ENCODE assay signal across 7 cellular contexts in genomic region chr13:108214511-108215383, GRCh38. TPM values are rescaled to one million over a fixed set of nuclear protein-coding genes. Genes with fewer than 3 reads are reported as not detected.
DNase-seq lines count a peak whose midpoint lies in the region; ATAC-seq and TF ChIP-seq lines count a peak whose summit lies in the region.

No MANE protein-coding gene starts in this region.

- DNase-seq in GM23338 (ENCODE audit: low spot score) (peak; percentile 60), RPMI8226 (no peak), dedifferentiated amniotic fluid mesenchymal stem cell (ENCODE audit: extremely low spot score) (no peak)
- no peak for DNase-seq in stimulated activated CD4-positive, alpha-beta T cell treated with anti-CD3 and anti-CD28 coated beads, Interleukin-2, amount 100 ng/mL, for 48 hours

- H3F3A ChIP-seq in GM23338 (replicated peaks; ENCODE audit: low read depth), result 0 out of 2 replicates have a peak, but pooled peaks cover 3% of the 10 kb centered on the region
- H3F3A ChIP-seq in OCI-LY1 (ENCODE audit: insufficient read depth, low read length), result 0 out of 2 replicates have a peak, but pooled peaks cover 11% of the 10 kb centered on the region

- H3K27ac ChIP-seq in GM23338 (ENCODE audit: low read depth) (no peak overlapping the region), OCI-LY1 (ENCODE audit: low read depth, low read length, poor library complexity, severe bottlenecking) (peak overlapping the region; percentile 77), ectodermal cell (ENCODE audit: insufficient read depth, low read depth, low read length, poor library complexity, severe bottlenecking) (no peak overlapping the region), mucosa of rectum (ENCODE audit: low read depth in 2 of 2, low read length in 2 of 2) (no peak overlapping the region)

- peak; percentile 26 for ATAC-seq in GM23338

- H3K9me2 ChIP-seq in GM23338 (ENCODE audit: insufficient read depth) (no peaks in the 10 kb centered on the region), OCI-LY1 (ENCODE audit: low read depth, low read length) (no peaks in the 10 kb centered on the region)

- no peaks in the 10 kb centered on the region for H3K9me3 Mint-ChIP-seq in GM23338

- peaks cover 11% of the 10 kb centered on the region for H3K79me2 ChIP-seq in GM23338 (replicated peaks; ENCODE audit: insufficient read depth)
- H3K79me2 ChIP-seq in OCI-LY1 (ENCODE audit: insufficient read depth, low read length), result no peaks in the 10 kb centered on the region

- H3K9ac ChIP-seq in OCI-LY1 (ENCODE audit: low read length) (peak overlapping the region; percentile 48), mucosa of rectum (ENCODE audit: low read depth in 1 of 2, low read length in 2 of 2) (no peak overlapping the region)

- peaks cover 16% of the 10 kb centered on the region for H3K4me1 ChIP-seq in GM23338 (ENCODE audit: insufficient read depth)
- peaks cover 57% of the 10 kb centered on the region for H3K4me1 ChIP-seq in OCI-LY1 (ENCODE audit: insufficient read depth, low read length, severe bottlenecking)
- H3K4me1 ChIP-seq in ectodermal cell (ENCODE audit: control insufficient read depth, insufficient read depth, low read length), result peaks cover 6% of the 10 kb centered on the region
- H3K4me1 ChIP-seq in mucosa of rectum (ENCODE audit: control insufficient read depth in 2 of 2, insufficient read depth in 2 of 2, low read length in 2 of 2), result peaks cover 11 to 12% of the 10 kb centered on the region in 2 donors

- H3K4me3 Mint-ChIP-seq in GM23338, result peak overlapping the region; percentile 86

- TF ChIP-seq CTCF in GM23338 (conservative IDR thresholded peaks at IDR 0.05; ENCODE audit: low read depth in 2 of 2), result no peak
- no peak for TF ChIP-seq CTCF in OCI-LY1 (IDR thresholded peaks at IDR 0.05; ENCODE audit: low read length)

- peaks cover 18% of the 10 kb centered on the region for H3K4me1 Mint-ChIP-seq in GM23338

- peak overlapping the region; percentile 74 for H3K4me3 ChIP-seq in GM23338
- H3K4me3 ChIP-seq in OCI-LY1 (ENCODE audit: low read depth, low read length, poor library complexity, severe bottlenecking), result peak overlapping the region; percentile 56
- peak overlapping the region; percentile 34 for H3K4me3 ChIP-seq in ectodermal cell (ENCODE audit: insufficient read depth, low read depth, low read length)
- H3K4me3 ChIP-seq in mucosa of rectum (ENCODE audit: low read length in 2 of 2), result peak overlapping the region; percentile 45 to 65

- H2AFZ ChIP-seq in GM23338, result peak overlapping the region; percentile 75
- H2AFZ ChIP-seq in OCI-LY1 (ENCODE audit: low read length), result no peak overlapping the region

- H3K4me2 ChIP-seq in GM23338 (peak overlapping the region; percentile 87), OCI-LY1 (ENCODE audit: low read length) (peak overlapping the region; percentile 66)

- H4K20me1 ChIP-seq in GM23338 (replicated peaks; ENCODE audit: insufficient read depth) (peaks cover 13% of the 10 kb centered on the region; the same call in 1 of the 2 replicates), OCI-LY1 (ENCODE audit: insufficient read depth, low read length) (no peaks in the 10 kb centered on the region)

- peaks cover 3% of the 10 kb centered on the region; the same call in 1 of the 2 replicates for H3K9me3 ChIP-seq in OCI-LY1 (ENCODE audit: low read length)
- no peaks in the 10 kb centered on the region for H3K9me3 ChIP-seq in ectodermal cell (ENCODE audit: control insufficient read depth, low read length)
- H3K9me3 ChIP-seq in mucosa of rectum (ENCODE audit: control insufficient read depth in 2 of 2, low read length in 2 of 2), result no peaks in the 10 kb centered on the region

- no peak overlapping the region for H3K27ac Mint-ChIP-seq in GM23338

- H3K36me3 ChIP-seq in GM23338 (ENCODE audit: insufficient read depth), result peaks cover 2% of the 10 kb centered on the region; the same call in 1 of the 2 replicates
- peaks cover 17% of the 10 kb centered on the region for H3K36me3 ChIP-seq in OCI-LY1 (ENCODE audit: insufficient read depth, low read length)
- H3K36me3 ChIP-seq in ectodermal cell (ENCODE audit: control insufficient read depth, insufficient read depth, low read length), result peaks cover 6% of the 10 kb centered on the region
- H3K36me3 ChIP-seq in mucosa of rectum (ENCODE audit: control insufficient read depth in 2 of 2, insufficient read depth in 2 of 2, low read length in 2 of 2), result peaks cover 5 to 9% of the 10 kb centered on the region in 2 donors

- no peaks in the 10 kb centered on the region for H3K27me3 ChIP-seq in GM23338 (ENCODE audit: insufficient read depth)
- H3K27me3 ChIP-seq in OCI-LY1 (ENCODE audit: insufficient read depth, low read length), result no peaks in the 10 kb centered on the region
- no peaks in the 10 kb centered on the region for H3K27me3 ChIP-seq in ectodermal cell (ENCODE audit: control insufficient read depth, insufficient read depth, low read length, poor library complexity, severe bottlenecking)
- H3K27me3 ChIP-seq in mucosa of rectum (ENCODE audit: control insufficient read depth in 2 of 2, insufficient read depth in 2 of 2, low read length in 2 of 2), result no peaks in the 10 kb centered on the region

- H3K27me3 Mint-ChIP-seq in GM23338 (ENCODE audit: insufficient read depth, low read depth, poor library complexity), result peaks cover 6% of the 10 kb centered on the region

- 2 to 3% methylated on average over 28 to 36 of the region's 45 CpGs for WGBS in ectodermal cell, 2 experiments

- H3K36me3 Mint-ChIP-seq in GM23338 (ENCODE audit: low read depth), result peaks cover 7% of the 10 kb centered on the region; the same call in 2 of the 3 replicates

TF ChIP-seq in GM23338, 12 proteins besides CTCF, POLR2A, EP300 and RAD21:
- no peak for TF ChIP-seq REST (IDR thresholded peaks at IDR 0.05; ENCODE audit: unreplicated experiment)
- no peak for TF ChIP-seq STAT1 (IDR thresholded peaks at IDR 0.05; ENCODE audit: unreplicated experiment)

RNA-seq across cellular contexts. Expression of gene LIG4, which starts 0.6 kb away (rescaled TPM):
- 4.9 and 5.6 TPM in 2 replicates for total RNA-seq in GM23338 (2014; rRNA removed; shearing (Covaris generic))
- 1.8 and 2.6 TPM in 2 replicates for polyA plus RNA-seq in GM23338 (2016; fragmentation: Nextera tagmentation; extraction: Ambion mirVana)
- 12.9 TPM for polyA plus RNA-seq in ectodermal cell (2013, experiment 1 of 4)
- polyA plus RNA-seq in ectodermal cell (2013, experiment 2 of 4), result 12.6 TPM
- polyA plus RNA-seq in ectodermal cell (2013, experiment 3 of 4), result 9.4 TPM
- polyA plus RNA-seq in ectodermal cell (2013, experiment 4 of 4), result 10.7 TPM

RNA-seq across cellular contexts. Expression of gene ABHD13, which starts 3.4 kb away (rescaled TPM):
- 10.4 and 10.9 TPM in 2 replicates for total RNA-seq in GM23338 (2014; rRNA removed; shearing (Covaris generic))
- 4.6 and 5.4 TPM in 2 replicates for polyA plus RNA-seq in GM23338 (2016; fragmentation: Nextera tagmentation; extraction: Ambion mirVana)
- polyA plus RNA-seq in ectodermal cell (2013, experiment 1 of 4), result 12.6 TPM
- polyA plus RNA-seq in ectodermal cell (2013, experiment 2 of 4), result 13.9 TPM
- polyA plus RNA-seq in ectodermal cell (2013, experiment 3 of 4), result 11.9 TPM
- polyA plus RNA-seq in ectodermal cell (2013, experiment 4 of 4), result 12.8 TPM

RNA-seq across cellular contexts. Expression of gene TNFSF13B, which starts 54.8 kb away (rescaled TPM):
- total RNA-seq in GM23338 (2014; rRNA removed; shearing (Covaris generic)), result 0.10 TPM in 1 of 2 replicates, not detected in the other
- polyA plus RNA-seq in GM23338 (2016; fragmentation: Nextera tagmentation; extraction: Ambion mirVana), result 0.55 TPM in 1 of 2 replicates, not detected in the other
- 0.35 TPM for polyA plus RNA-seq in ectodermal cell (2013, experiment 1 of 4)
- 0.16 TPM for polyA plus RNA-seq in ectodermal cell (2013, experiment 2 of 4)
- polyA plus RNA-seq in ectodermal cell (2013, experiment 3 of 4), result 0.43 TPM
- polyA plus RNA-seq in ectodermal cell (2013, experiment 4 of 4), result 0.32 TPM
